Comparison of ENCODE assay signal across 27 cellular contexts in the genomic region with DNA sequence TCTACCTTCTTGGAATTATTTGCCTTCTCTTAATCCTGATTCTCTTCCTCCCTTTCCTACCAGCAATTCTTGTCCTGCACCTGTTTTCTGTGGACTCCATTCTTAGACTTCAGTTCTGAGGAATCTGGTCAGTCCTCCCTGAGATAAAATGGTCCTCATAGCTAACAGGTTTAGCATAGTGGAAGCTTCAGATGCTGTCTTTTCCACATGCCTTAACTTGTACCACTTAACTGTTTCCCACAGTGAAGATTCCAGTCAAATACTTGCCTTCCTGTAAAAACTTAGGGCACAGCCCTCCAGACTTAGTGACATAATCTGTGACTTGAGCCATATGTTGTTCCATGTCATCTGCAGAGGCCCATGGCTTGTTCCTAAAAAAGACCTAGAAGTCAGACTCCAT.
"Had no signal": no experiment of that assay in that cellular context is flagged by ENCODE, and none has a peak within 500 bp of the region (broad histone marks: within the 10 kb centered on the region; RNA-seq: fewer than 3 reads in every experiment).

No MANE protein-coding gene starts in this region.

- H3K27me3 Mint-ChIP-seq: activated B cell treated with CpG ODN at 0.5 μM for 24 hours; activated naive CD8-positive, alpha-beta T cell treated with anti-CD3 and anti-CD28 coated beads for 36 hours; activated T-helper 17 cell treated with anti-CD3 and anti-CD28 coated beads, Interleukin-2, amount 50 U/mL, for 72 hours had no signal

- H3K9me3 ChIP-seq: Peyer's patch, SJSA1 had no signal

- H3K27me3 ChIP-seq: brain microvascular endothelial cell, Peyer's patch, SJSA1 had no signal

- H3K36me3 ChIP-seq: brain microvascular endothelial cell, Peyer's patch, SJSA1 had no signal

- ATAC-seq: activated T-helper 17 cell treated with anti-CD3 and anti-CD28 coated beads, Interleukin-2, amount 50 U/mL, for 72 hours; SK-N-SH treated with all-trans-retinoic acid at 6 μM for 48 hours had no signal

- DNase-seq: activated B cell treated with CpG ODN at 0.5 μM for 24 hours; activated CD4-positive, alpha-beta memory T cell treated with anti-CD3 and anti-CD28 coated beads, Interleukin-2, amount 10 ng/mL, durations not matched to agents 7 days and 5 days; activated CD4-positive, alpha-beta T cell treated with anti-CD3 and anti-CD28 coated beads for 1 hour; activated CD4-positive, alpha-beta T cell treated with anti-CD3 and anti-CD28 coated beads, Interleukin-2, amount 50 U/mL, for 1 hour; activated gamma-delta T cell; activated naive CD4-positive, alpha-beta T cell treated with anti-CD3 and anti-CD28 coated beads, Interleukin-2, amount 10 ng/mL, durations not matched to agents 7 days and 5 days; activated naive CD8-positive, alpha-beta T cell treated with anti-CD3 and anti-CD28 coated beads for 36 hours; activated T-cell treated with anti-CD3 and anti-CD28 coated beads for 4 hours; activated T-cell treated with anti-CD3 and anti-CD28 coated beads, Interleukin-2, amount 50 U/mL, for 48 hours; brain microvascular endothelial cell; cerebellar nuclear complex; KG1; NCI-H1092; NCI-H1417; NCI-H1930; NCI-H2171; NCI-H2227 treated with DMSO at 0.1 percent for 48 hours; NCI-H510A; NCI-H526 treated with DMSO at 0.1 percent for 48 hours; Peyer's patch; SHP77; T-helper 9 cell had no signal

- H3K27ac Mint-ChIP-seq: activated B cell treated with CpG ODN at 0.5 μM for 24 hours; activated CD4-positive, alpha-beta memory T cell treated with anti-CD3 and anti-CD28 coated beads, Interleukin-2, amount 10 ng/mL, durations not matched to agents 7 days and 5 days; activated naive CD4-positive, alpha-beta T cell treated with anti-CD3 and anti-CD28 coated beads, Interleukin-2, amount 10 ng/mL, durations not matched to agents 7 days and 5 days; activated naive CD8-positive, alpha-beta T cell treated with anti-CD3 and anti-CD28 coated beads for 36 hours; activated T-helper 17 cell treated with anti-CD3 and anti-CD28 coated beads, Interleukin-2, amount 50 U/mL, for 72 hours; T-helper 1 cell treated with Interleukin-12 subunit alpha and Interleukin-12 subunit beta and Interleukin-4 antibody, amounts not matched to agents 30 μg/mL and 1 μg/mL, for 36 hours had no signal

- H3K9me3 Mint-ChIP-seq: activated B cell treated with CpG ODN at 0.5 μM for 24 hours; activated CD4-positive, alpha-beta memory T cell treated with anti-CD3 and anti-CD28 coated beads, Interleukin-2, amount 10 ng/mL, durations not matched to agents 7 days and 5 days; activated naive CD4-positive, alpha-beta T cell treated with anti-CD3 and anti-CD28 coated beads, Interleukin-2, amount 10 ng/mL, durations not matched to agents 7 days and 5 days; activated naive CD8-positive, alpha-beta T cell treated with anti-CD3 and anti-CD28 coated beads for 36 hours; T-helper 1 cell treated with Interleukin-12 subunit alpha and Interleukin-12 subunit beta and Interleukin-4 antibody, amounts not matched to agents 30 μg/mL and 1 μg/mL, for 36 hours had no signal

- H3K36me3 Mint-ChIP-seq: activated naive CD4-positive, alpha-beta T cell treated with anti-CD3 and anti-CD28 coated beads, Interleukin-2, amount 10 ng/mL, durations not matched to agents 7 days and 5 days had no signal

- H3K4me3 ChIP-seq: Peyer's patch, SJSA1 had no signal

- H3K27ac ChIP-seq: brain microvascular endothelial cell, Peyer's patch, RWPE1, SJSA1 had no signal

- H3K4me3 Mint-ChIP-seq: activated B cell treated with CpG ODN at 0.5 μM for 24 hours; activated CD4-positive, alpha-beta memory T cell treated with anti-CD3 and anti-CD28 coated beads, Interleukin-2, amount 10 ng/mL, durations not matched to agents 7 days and 5 days; activated naive CD4-positive, alpha-beta T cell treated with anti-CD3 and anti-CD28 coated beads, Interleukin-2, amount 10 ng/mL, durations not matched to agents 7 days and 5 days; activated naive CD8-positive, alpha-beta T cell treated with anti-CD3 and anti-CD28 coated beads for 36 hours; activated T-helper 17 cell treated with anti-CD3 and anti-CD28 coated beads, Interleukin-2, amount 50 U/mL, for 72 hours; T-helper 1 cell treated with Interleukin-12 subunit alpha and Interleukin-12 subunit beta and Interleukin-4 antibody, amounts not matched to agents 30 μg/mL and 1 μg/mL, for 36 hours had no signal
